Comparison of ENCODE assay signal across 22 cellular contexts in the genomic region with DNA sequence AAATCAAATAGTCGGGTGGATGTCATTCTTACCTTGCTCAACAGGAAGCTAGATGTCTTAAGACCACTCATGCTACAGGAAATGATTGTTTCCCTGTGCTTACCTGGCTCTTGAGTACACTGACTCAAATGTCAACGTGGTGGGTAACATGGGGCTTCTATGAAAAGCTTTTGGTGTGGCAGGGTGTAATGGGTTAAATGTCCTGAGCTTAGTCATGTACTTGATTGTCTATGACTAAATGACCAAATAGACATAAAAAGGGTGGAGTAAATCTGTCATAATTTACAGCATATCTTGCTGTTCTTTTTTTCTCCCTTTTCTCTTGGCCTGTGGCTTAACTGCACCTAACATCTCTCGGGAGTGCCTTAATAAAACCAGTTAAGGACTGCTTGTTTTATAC. TPM values are rescaled to one million over a fixed set of nuclear protein-coding genes. Genes with fewer than 3 reads are reported as not detected.
A peak's percentile ranks its signal among the peaks of the same experiment; 100 is the strongest.
DNase-seq lines count a peak whose midpoint lies in the region; ATAC-seq and TF ChIP-seq lines count a peak whose summit lies in the region.
"Had no signal": no experiment of that assay in that cellular context is flagged by ENCODE, and none has a peak within 500 bp of the region (broad histone marks: within the 10 kb centered on the region; RNA-seq: fewer than 3 reads in every experiment).

No MANE protein-coding gene starts in this region.

- WGBS in GM23248 (ENCODE audit: low coverage in 1 of 2, low lambda C conversion rate in 2 of 2, missing lambda C conversion rate in 2 of 2), 2 experiments, result 73 to 78% methylated on average over 3 of the region's 3 CpGs
- WGBS in mammary epithelial cell (ENCODE audit: low coverage, missing lambda C conversion rate), result 14% methylated on average over 2 of the region's 3 CpGs

- peak; percentile 36 for DNase-seq in GM23248
- DNase-seq in HT1080 (ENCODE audit: low read depth), result peak; percentile 11
- DNase-seq in mammary epithelial cell, result peak; percentile 70
- no peak for DNase-seq in left lung
- no peak for DNase-seq in Kasumi-1 (lab: John Stamatoyannopoulos, UW)
- DNase-seq in GDM1 (lab: John Stamatoyannopoulos, UW), result no peak
- no peak for DNase-seq in DMS153 treated with DMSO at 0.1 percent for 48 hours (lab: John Stamatoyannopoulos, UW; ENCODE audit: unreplicated experiment)
- DNase-seq in dedifferentiated amniotic fluid mesenchymal stem cell (ENCODE audit: extremely low spot score), result no peak
- DNase-seq: activated CD4-positive, alpha-beta T cell treated with anti-CD3 and anti-CD28 coated beads, Interleukin-2, amount 10 ng/mL, durations not matched to agents 7 days and 5 days; activated CD8-positive, alpha-beta memory T cell treated with anti-CD3 and anti-CD28 coated beads, Interleukin-2, amount 50 U/mL, for 48 hours; activated gamma-delta T cell treated with Interleukin-2 at 50 U/mL for 16 hours; amniotic stem cell; cortex of kidney; mesenchymal stem cell; NCI-H1694; NCI-H2171 treated with DMSO at 0.1 percent for 48 hours; NCI-H526 treated with DMSO at 0.1 percent for 48 hours; psoas muscle; substantia nigra; upper lobe of left lung had no signal

- CTCF ChIA-PET in mammary epithelial cell (lab: Charles Lee; ENCODE audit: low non-redundant PET), result no interaction called here

- H3K4me3 ChIP-seq in GM23248 (no peak overlapping the region), mammary epithelial cell (replicated peaks in 1 of 3; ENCODE audit: insufficient read depth in 1 of 3, low read depth in 2 of 3, low read length in 3 of 3) (peak overlapping the region in 1 of 3 experiments; percentile 1), left lung (no peak overlapping the region)
- H3K4me3 ChIP-seq: psoas muscle, upper lobe of left lung had no signal

- H3K9me3 ChIP-seq in GM23248 (ENCODE audit: low read depth) (no peaks in the 10 kb centered on the region), mammary epithelial cell (replicated peaks; ENCODE audit: insufficient read depth, low read length) (no peaks in the 10 kb centered on the region), left lung (no peaks in the 10 kb centered on the region)
- H3K9me3 ChIP-seq: psoas muscle, upper lobe of left lung had no signal

- no peaks in the 10 kb centered on the region for H3K27me3 ChIP-seq in GM23248 (replicated peaks; ENCODE audit: insufficient read depth)
- no peaks in the 10 kb centered on the region for H3K27me3 ChIP-seq in mammary epithelial cell (ENCODE audit: insufficient read depth, low read length)
- H3K27me3 ChIP-seq in left lung, result no peaks in the 10 kb centered on the region
- H3K27me3 ChIP-seq: upper lobe of left lung had no signal

- in situ Hi-C loops in GM23248 (cut with MboI), result loop anchor here (10.0 to 25.0 kb wide), 2 partner anchors 107 to 690 kb away; no protein-coding TSS in a partner anchor
- in situ Hi-C loops in mammary epithelial cell (cut with MboI; ENCODE audit: low sequenced_read_pairs in 2 of 2), result loop anchor here in 1 of 2 donors (10.0 to 25.0 kb wide), 2 partner anchors 157 to 440 kb away; no protein-coding TSS in a partner anchor

- no peak overlapping the region for H2AFZ ChIP-seq in GM23248
- no peak overlapping the region for H2AFZ ChIP-seq in mammary epithelial cell (ENCODE audit: low read depth, low read length)

- H4K20me1 ChIP-seq in GM23248 (ENCODE audit: insufficient read depth) (no peaks in the 10 kb centered on the region), mammary epithelial cell (ENCODE audit: insufficient read depth, low read length) (no peaks in the 10 kb centered on the region)

- H3K79me2 ChIP-seq in GM23248 (ENCODE audit: insufficient read depth) (no peaks in the 10 kb centered on the region), mammary epithelial cell (ENCODE audit: insufficient read depth, low read length) (no peaks in the 10 kb centered on the region)

- H3K27ac ChIP-seq in GM23248, result no peak overlapping the region
- peak overlapping the region; percentile 90 for H3K27ac ChIP-seq in mammary epithelial cell (ENCODE audit: insufficient read depth, low read depth, low read length)
- peak overlapping the region in 1 of 2 donors; percentile 2 for H3K27ac ChIP-seq in left lung
- H3K27ac ChIP-seq: KMS-11, psoas muscle, upper lobe of left lung had no signal

- dilution Hi-C loops in mammary epithelial cell (cut with HindIII; ENCODE audit: low sequenced_read_pairs), result loop anchor here (5.0 kb wide), 3 partner anchors 40 to 145 kb away; no protein-coding TSS in a partner anchor

- H3F3A ChIP-seq in GM23248 (ENCODE audit: insufficient read depth), result peaks cover 13% of the 10 kb centered on the region; the same call in 1 of the 2 replicates

- no peak for TF ChIP-seq CTCF in mammary epithelial cell (conservative IDR thresholded peaks at IDR 0.05 in 1 of 2, IDR thresholded peaks at IDR 0.05 in 1 of 2; ENCODE audit: extremely low read depth in 1 of 2, insufficient read depth in 1 of 2, low read depth in 1 of 2, low read length in 2 of 2)
- TF ChIP-seq CTCF in left lung (IDR thresholded peaks at IDR 0.05), result no peak

- H3K4me1 ChIP-seq in GM23248 (ENCODE audit: insufficient read depth) (peaks cover 16% of the 10 kb centered on the region), mammary epithelial cell (ENCODE audit: insufficient read depth, low read length) (peaks cover 44% of the 10 kb centered on the region), left lung (peaks cover 0 to 4% of the 10 kb centered on the region in 2 donors)
- H3K4me1 ChIP-seq: psoas muscle, upper lobe of left lung had no signal

- H3K9ac ChIP-seq in GM23248 (no peak overlapping the region), mammary epithelial cell (ENCODE audit: insufficient read depth, low read length) (peak overlapping the region; percentile 59)
- H3K9ac ChIP-seq: KMS-11 had no signal

- BruUV-seq in mammary epithelial cell (replicated peaks; lab: Mats Ljungman, UMichigan), result no TSS peak

- H3K4me2 ChIP-seq in GM23248 (ENCODE audit: unreplicated experiment) (no peak overlapping the region), mammary epithelial cell (ENCODE audit: insufficient read depth, low read depth, low read length) (peak overlapping the region; percentile 77)
- H3K4me2 ChIP-seq: KMS-11 had no signal

- peak; percentile 23 for ATAC-seq in left lung
- ATAC-seq: psoas muscle, SK-N-SH treated with all-trans-retinoic acid at 6 μM for 48 hours had no signal

- H3K9me2 ChIP-seq in GM23248 (ENCODE audit: insufficient read depth), result no peaks in the 10 kb centered on the region

- intact Hi-C loops in mammary epithelial cell (cut with micrococcal nuclease) (loop anchor here (1.0 to 5.0 kb wide), 5 partner anchors 30 to 770 kb away; no protein-coding TSS in a partner anchor), left lung (cut with DNase I) (loop anchor here in 1 of 2 donors (10.0 kb wide), 1 partner anchor 107 kb away; no protein-coding TSS in a partner anchor)

- no peaks in the 10 kb centered on the region for H3K36me3 ChIP-seq in GM23248 (ENCODE audit: low read depth)
- no peaks in the 10 kb centered on the region for H3K36me3 ChIP-seq in mammary epithelial cell (ENCODE audit: insufficient read depth, low read length)
- no peaks in the 10 kb centered on the region for H3K36me3 ChIP-seq in left lung
- H3K36me3 ChIP-seq: upper lobe of left lung had no signal

RNA-seq across cellular contexts. Expression of gene CCNG2, which starts 44.9 kb away (rescaled TPM):
- 34.0 and 40.0 TPM in 2 replicates for total RNA-seq in GM23248 (2014; rRNA removed; shearing (Covaris generic))
- 31.2 and 32.6 TPM in 2 replicates for polyA plus RNA-seq in GM23248 (2016; fragmentation: Nextera tagmentation; extraction: Ambion mirVana)
- total RNA-seq in HT1080 (2014; rRNA removed; shearing (Covaris generic)), result 2.4 and 8.1 TPM in 2 replicates
- polyA plus RNA-seq in HT1080 (2015; cell fraction: cytosol; rRNA removed), result 21.5 and 25.5 TPM in 2 replicates
- 23.1 and 24.1 TPM in 2 replicates for polyA plus RNA-seq in HT1080 (2015; cell fraction: nucleus; rRNA removed)
- total RNA-seq in mammary epithelial cell, result 10 to 100 TPM; 45.8 to 80.2 TPM
- polyA plus RNA-seq in mammary epithelial cell, result 24.2 TPM
- polyA minus RNA-seq in mammary epithelial cell, result 53.7 TPM
- total RNA-seq in left lung, result 10 to 100 TPM; 31.6 to 45.4 TPM

Comparison
In these comparisons a context has a peak if more than half of its experiments do, and no peak if none do; other contexts are left out.
1. DNase-seq: peak in GM23248 (single experiment), HT1080 (single experiment) and mammary epithelial cell (single experiment); none in left lung (0 of 2), Kasumi-1 (0 of 2), GDM1 (single experiment), DMS153 treated with DMSO at 0.1 percent for 48 hours (single experiment) and dedifferentiated amniotic fluid mesenchymal stem cell (single experiment).